24 cellular contexts compared by ENCODE assay signal in genomic region chr1:147673816-147674215, GRCh38.
"Had no signal": no experiment of that assay in that cellular context is flagged by ENCODE, and none has a peak within 500 bp of the region (broad histone marks: within the 10 kb centered on the region; RNA-seq: fewer than 3 reads in every experiment).

No MANE protein-coding gene starts in this region.

- H3K9me2 ChIP-seq: SK-N-SH had no signal

- H3K4me3 ChIP-seq: MG63 had no signal

- H3K36me3 ChIP-seq: MG63 had no signal

- H3K36me3 Mint-ChIP-seq: T-cell had no signal

- H3K27ac Mint-ChIP-seq: T-cell had no signal

- FAIRE-seq: HepG2 had no signal

- ATAC-seq: HepG2, Panc1, T-cell had no signal

- DNase-seq: Karpas-422, KG1, MG63, NCI-H1092, NCI-H1105 treated with DMSO at 0.1 percent for 48 hours, NCI-H1417 treated with DMSO at 0.1 percent for 48 hours, NCI-H146, NCI-H1694 treated with DMSO at 0.1 percent for 48 hours, NCI-H1930, NCI-H2081, NCI-H2107, NCI-H2227 treated with DMSO at 0.1 percent for 48 hours, NCI-H446, NCI-H510A, NCI-H524 treated with DMSO at 0.1 percent for 48 hours, NCI-H69, NCI-H774, SHP77, SK-N-SH, SW 1271, T-cell had no signal

- H3K27ac ChIP-seq: RWPE1 had no signal

- H3K27me3 ChIP-seq: MG63 had no signal

- H3K4me3 Mint-ChIP-seq: T-cell had no signal

- H3K4me2 ChIP-seq: SK-N-SH had no signal

- H3K9ac ChIP-seq: SK-N-SH had no signal
